Comparison of ENCODE assay signal across 8 cellular contexts in genomic region chr12:55739025-55739378, GRCh38. TPM values are rescaled to one million over a fixed set of nuclear protein-coding genes. Genes with fewer than 3 reads are reported as not detected.
DNase-seq lines count a peak whose midpoint lies in the region; ATAC-seq and TF ChIP-seq lines count a peak whose summit lies in the region.

No MANE protein-coding gene starts in this region.

- H3K9ac ChIP-seq in Loucy (ENCODE audit: low read depth, low read length, poor library complexity, severe bottlenecking): no peak overlapping the region
- no peak overlapping the region for H3K9ac ChIP-seq in neural progenitor cell

- POLR2A ChIA-PET in CD8-positive, alpha-beta memory T cell (lab: Charles Lee): interaction anchor here (1.0 to 2.2 kb wide), 8 partner anchors 9 to 451 kb away, joined by 3 to 12 read pairs (median 7); partner anchors contain the start of genes BLOC1S1, CD63, RAB5B and SMARCC2

- H3K4me1 ChIP-seq in CD8-positive, alpha-beta memory T cell (ENCODE audit: insufficient read depth, low read length): peaks cover 27% of the 10 kb centered on the region
- H3K4me1 ChIP-seq in Loucy (ENCODE audit: insufficient read depth, low read length, poor library complexity, severe bottlenecking) (peaks cover 29% of the 10 kb centered on the region), neural progenitor cell (peaks cover 16% of the 10 kb centered on the region)

- no peaks in the 10 kb centered on the region for H3K27me3 Mint-ChIP-seq in CD8-positive, alpha-beta memory T cell
- no peaks in the 10 kb centered on the region for H3K27me3 Mint-ChIP-seq in chondrocyte (ENCODE audit: low read depth)
- H3K27me3 Mint-ChIP-seq in neural progenitor cell (ENCODE audit: insufficient read depth, low read depth): peaks cover 4% of the 10 kb centered on the region

- ATAC-seq in GM21515 (IDR thresholded peaks at IDR 0.05; ENCODE audit: unreplicated experiment) (no peak), GM18517 (IDR thresholded peaks at IDR 0.05; ENCODE audit: unreplicated experiment) (no peak)

- peak overlapping the region in 5 of 8 donors; percentile 91 to 95 (median 92) for H3K27ac Mint-ChIP-seq in CD8-positive, alpha-beta memory T cell
- H3K27ac Mint-ChIP-seq in chondrocyte (ENCODE audit: unreplicated experiment): no peak overlapping the region
- no peak overlapping the region for H3K27ac Mint-ChIP-seq in neural progenitor cell

- H3K27me3 ChIP-seq in CD8-positive, alpha-beta memory T cell (ENCODE audit: insufficient read depth, low read length, poor library complexity, severe bottlenecking): no peaks in the 10 kb centered on the region
- no peaks in the 10 kb centered on the region for H3K27me3 ChIP-seq in Loucy (ENCODE audit: insufficient read depth, low read length, poor library complexity, severe bottlenecking)
- no peaks in the 10 kb centered on the region for H3K27me3 ChIP-seq in neural progenitor cell

- H3K9me3 ChIP-seq in CD8-positive, alpha-beta memory T cell (ENCODE audit: low read length): no peaks in the 10 kb centered on the region
- H3K9me3 ChIP-seq in Loucy (ENCODE audit: insufficient read depth, low read depth, low read length) (no peaks in the 10 kb centered on the region), neural progenitor cell (ENCODE audit: low read depth) (no peaks in the 10 kb centered on the region)

- peaks cover 30 to 40% (median 33%) of the 10 kb centered on the region in 3 donors for H3K4me1 Mint-ChIP-seq in CD8-positive, alpha-beta memory T cell
- H3K4me1 Mint-ChIP-seq in chondrocyte (ENCODE audit: low read depth) (peaks cover 23% of the 10 kb centered on the region), neural progenitor cell (peaks cover 31% of the 10 kb centered on the region)

- no peak for DNase-seq in CD8-positive, alpha-beta memory T cell
- no peak for DNase-seq in chondrocyte (ENCODE audit: low spot score)
- DNase-seq in neural progenitor cell (ENCODE audit: low spot score): no peak
- no peak for DNase-seq in OCI-M2 (lab: John Stamatoyannopoulos, UW; ENCODE audit: unreplicated experiment)
- DNase-seq in SHP77 treated with DMSO at 0.1 percent for 48 hours (lab: John Stamatoyannopoulos, UW): no peak

- no peaks in the 10 kb centered on the region for H3K9me2 ChIP-seq in Loucy (replicated peaks; ENCODE audit: low read depth, low read length)

- H3K4me2 ChIP-seq in Loucy (ENCODE audit: low read depth, low read length, poor library complexity, severe bottlenecking) (peak overlapping the region; percentile 96), neural progenitor cell (peak overlapping the region; percentile 94)

- H3F3A ChIP-seq in Loucy (ENCODE audit: low read depth): no peaks in the 10 kb centered on the region
- H3F3A ChIP-seq in neural progenitor cell (ENCODE audit: low read depth): peaks cover 37% of the 10 kb centered on the region

- peak overlapping the region in 5 of 7 donors; percentile 81 to 96 (median 85) for H3K4me3 Mint-ChIP-seq in CD8-positive, alpha-beta memory T cell
- H3K4me3 Mint-ChIP-seq in chondrocyte (ENCODE audit: unreplicated experiment) (no peak overlapping the region), neural progenitor cell (peak overlapping the region; percentile 85)

- H2AFZ ChIP-seq in Loucy (ENCODE audit: low read length): no peak overlapping the region
- H2AFZ ChIP-seq in neural progenitor cell (replicated peaks): no peak overlapping the region

- H3K36me3 Mint-ChIP-seq in CD8-positive, alpha-beta memory T cell: peaks cover 0 to 5% (median 0%) of the 10 kb centered on the region in 3 donors
- H3K36me3 Mint-ChIP-seq in chondrocyte (ENCODE audit: low read depth) (no peaks in the 10 kb centered on the region), neural progenitor cell (no peaks in the 10 kb centered on the region)

- TF ChIP-seq CTCF in Loucy (conservative IDR thresholded peaks at IDR 0.05; ENCODE audit: low read length): no peak
- peak; percentile 11 for TF ChIP-seq CTCF in chondrocyte (IDR thresholded peaks at IDR 0.05)
- no peak for TF ChIP-seq CTCF in neural progenitor cell (IDR thresholded peaks at IDR 0.05)

- H4K20me1 ChIP-seq in Loucy (ENCODE audit: insufficient read depth, low read length, poor library complexity, severe bottlenecking): no peaks in the 10 kb centered on the region
- H4K20me1 ChIP-seq in neural progenitor cell (ENCODE audit: low read depth): no peaks in the 10 kb centered on the region

- CTCF ChIA-PET in CD8-positive, alpha-beta memory T cell (lab: Charles Lee): interaction anchor here (1.0 to 6.5 kb wide), 33 partner anchors 9 to 467 kb away, joined by 3 to 78 read pairs (median 5); partner anchors contain the start of genes BLOC1S1, CD63, ORMDL2 and PYM1

- no peaks in the 10 kb centered on the region for H3K36me3 ChIP-seq in CD8-positive, alpha-beta memory T cell (ENCODE audit: insufficient read depth, low read length)
- H3K36me3 ChIP-seq in Loucy (ENCODE audit: insufficient read depth, low read length) (no peaks in the 10 kb centered on the region), neural progenitor cell (no peaks in the 10 kb centered on the region)

- no peak overlapping the region for H3K27ac ChIP-seq in CD8-positive, alpha-beta memory T cell (ENCODE audit: low read depth, low read length)
- H3K27ac ChIP-seq in neural progenitor cell: no peak overlapping the region

- H3K9me3 Mint-ChIP-seq in CD8-positive, alpha-beta memory T cell: no peaks in the 10 kb centered on the region
- no peaks in the 10 kb centered on the region for H3K9me3 Mint-ChIP-seq in chondrocyte (ENCODE audit: low read depth)
- no peaks in the 10 kb centered on the region for H3K9me3 Mint-ChIP-seq in neural progenitor cell

- H3K79me2 ChIP-seq in Loucy (ENCODE audit: insufficient read depth, low read length) (peaks cover 6% of the 10 kb centered on the region), neural progenitor cell (ENCODE audit: low read depth) (peaks cover 14% of the 10 kb centered on the region)

- H3K4me3 ChIP-seq in CD8-positive, alpha-beta memory T cell (ENCODE audit: low read length): no peak overlapping the region
- H3K4me3 ChIP-seq in Loucy (ENCODE audit: low read length, poor library complexity, severe bottlenecking) (peak overlapping the region; percentile 82), neural progenitor cell (no peak overlapping the region)

RNA-seq across cellular contexts. Expression of gene GDF11, which starts 3.9 kb away (rescaled TPM):
- 10 to 100 TPM; 13.1 to 13.5 TPM for total RNA-seq in CD8-positive, alpha-beta memory T cell
- 1.4 TPM for polyA plus RNA-seq in CD8-positive, alpha-beta memory T cell
- total RNA-seq in chondrocyte (17.8 to 19.1 TPM (median 18.3 TPM) in 3 replicates), neural progenitor cell (ENCODE audit: low replicate concordance) (9.1 and 21.9 TPM in 2 replicates)

RNA-seq across cellular contexts. Expression of gene CD63, which starts 10.2 kb away (rescaled TPM):
- 100 to 1,000 TPM; 200 to 202 TPM for total RNA-seq in CD8-positive, alpha-beta memory T cell
- polyA plus RNA-seq in CD8-positive, alpha-beta memory T cell: 375 TPM
- total RNA-seq in chondrocyte (1,244 to 1,365 TPM (median 1,317 TPM) in 3 replicates), neural progenitor cell (ENCODE audit: low replicate concordance) (257 and 305 TPM in 2 replicates)

RNA-seq across cellular contexts. Expression of gene RDH5, which starts 18.8 kb away (rescaled TPM):
- 1 to 10 TPM; 8.1 to 8.5 TPM for total RNA-seq in CD8-positive, alpha-beta memory T cell
- 0.90 TPM for polyA plus RNA-seq in CD8-positive, alpha-beta memory T cell
- total RNA-seq in chondrocyte (2.3 to 3.7 TPM (median 3.2 TPM) in 3 replicates), neural progenitor cell (ENCODE audit: low replicate concordance) (3.0 and 14.6 TPM in 2 replicates)

RNA-seq across cellular contexts. Expression of gene BLOC1S1, which starts 23.2 kb away (rescaled TPM):
- 100 to 1,000 TPM in 1 of 2 experiments, 10 to 100 TPM in 1; 97.5 to 110 TPM for total RNA-seq in CD8-positive, alpha-beta memory T cell
- polyA plus RNA-seq in CD8-positive, alpha-beta memory T cell: 90.2 TPM
- total RNA-seq in chondrocyte: 67.3 to 78.4 TPM (median 77.2 TPM) in 3 replicates
- 48.1 and 92.5 TPM in 2 replicates for total RNA-seq in neural progenitor cell (ENCODE audit: low replicate concordance)

RNA-seq across cellular contexts. Expression of gene ITGA7, which starts 31.3 kb away (rescaled TPM):
- total RNA-seq in CD8-positive, alpha-beta memory T cell: 1 to 10 TPM; 2.7 to 3.1 TPM
- polyA plus RNA-seq in CD8-positive, alpha-beta memory T cell: 0.36 TPM
- total RNA-seq in chondrocyte (5.6 to 32.4 TPM (median 31.6 TPM) in 3 replicates), neural progenitor cell (ENCODE audit: low replicate concordance) (43.4 and 75.2 TPM in 2 replicates)

Comparison
In these comparisons a context has a peak if more than half of its experiments do, and no peak if none do; other contexts are left out.
1. H3K27ac Mint-ChIP-seq: peak in CD8-positive, alpha-beta memory T cell (5 of 8); none in chondrocyte (single experiment) and neural progenitor cell (single experiment).